Comparison of ENCODE assay signal across 11 cellular contexts in genomic region chr5:154220625-154221024, GRCh38. TPM values are rescaled to one million over a fixed set of nuclear protein-coding genes. Genes with fewer than 3 reads are reported as not detected.
A peak's percentile ranks its signal among the peaks of the same experiment; 100 is the strongest.
DNase-seq lines count a peak whose midpoint lies in the region; ATAC-seq and TF ChIP-seq lines count a peak whose summit lies in the region.
"Had no signal": no experiment of that assay in that cellular context is flagged by ENCODE, and none has a peak within 500 bp of the region (broad histone marks: within the 10 kb centered on the region; RNA-seq: fewer than 3 reads in every experiment).

No MANE protein-coding gene starts in this region.

- CTCF ChIA-PET in BJ (lab: Yijun Ruan, JAX) = interaction anchor here (1.0 kb wide), 1 partner anchor 185 kb away, joined by 3 read pairs; no protein-coding TSS in a partner anchor

- no peak overlapping the region for H3K4me3 Mint-ChIP-seq in chondrocyte (ENCODE audit: unreplicated experiment)
- no peak overlapping the region for H3K4me3 Mint-ChIP-seq in naive thymus-derived CD8-positive, alpha-beta T cell

- H3K4me3 ChIP-seq in BJ (ENCODE audit: low read depth, low read length) = no peak overlapping the region
- H3K4me3 ChIP-seq: psoas muscle had no signal

- H3K27ac Mint-ChIP-seq in chondrocyte (ENCODE audit: unreplicated experiment) = peak overlapping the region; percentile 98
- H3K27ac Mint-ChIP-seq in naive thymus-derived CD8-positive, alpha-beta T cell = peak overlapping the region; percentile 72 to 96 (median 90)

- TF ChIP-seq CTCF in BJ (IDR thresholded peaks at IDR 0.05; ENCODE audit: insufficient read depth, low read depth, low read length) (no peak), chondrocyte (IDR thresholded peaks at IDR 0.05) (no peak)

- peak; percentile 39 for DNase-seq in BJ (ENCODE audit: low read depth)
- DNase-seq in M059J (ENCODE audit: low read depth) = peak; percentile 90
- DNase-seq in chondrocyte (ENCODE audit: low spot score) = no peak
- no peak for DNase-seq in naive thymus-derived CD8-positive, alpha-beta T cell
- no peak for DNase-seq in GOT3 (lab: John Stamatoyannopoulos, UW)
- no peak for DNase-seq in anterior cingulate cortex (lab: John Stamatoyannopoulos, UW)
- no peak for DNase-seq in NCI-H2171 (lab: John Stamatoyannopoulos, UW)
- DNase-seq: activated CD8-positive, alpha-beta memory T cell treated with anti-CD3 and anti-CD28 coated beads, Interleukin-2, amount 50 U/mL, for 48 hours; kidney; psoas muscle had no signal

- no peak for ATAC-seq in naive thymus-derived CD8-positive, alpha-beta T cell
- no peak for ATAC-seq in GM21576 (IDR thresholded peaks at IDR 0.05; ENCODE audit: unreplicated experiment)

- no peaks in the 10 kb centered on the region for H3K27me3 ChIP-seq in BJ (ENCODE audit: control insufficient read depth, insufficient read depth, low read length)

- H3K36me3 ChIP-seq in BJ (ENCODE audit: control insufficient read depth, insufficient read depth, low read length) = peaks cover 3% of the 10 kb centered on the region

- no peaks in the 10 kb centered on the region for H3K9me3 Mint-ChIP-seq in chondrocyte (ENCODE audit: low read depth)
- H3K9me3 Mint-ChIP-seq in naive thymus-derived CD8-positive, alpha-beta T cell = peaks cover 0 to 2% (median 0%) of the 10 kb centered on the region in 9 donors

- H3K36me3 Mint-ChIP-seq in chondrocyte (ENCODE audit: low read depth) = peaks cover 16% of the 10 kb centered on the region
- H3K36me3 Mint-ChIP-seq in naive thymus-derived CD8-positive, alpha-beta T cell = peaks cover 0 to under 1% (median 0%) of the 10 kb centered on the region in 3 donors

- H3K4me1 Mint-ChIP-seq in chondrocyte (ENCODE audit: low read depth) = peaks cover 68% of the 10 kb centered on the region
- H3K4me1 Mint-ChIP-seq in naive thymus-derived CD8-positive, alpha-beta T cell = peaks cover 17 to 73% (median 52%) of the 10 kb centered on the region in 4 donors

- no peaks in the 10 kb centered on the region for H3K27me3 Mint-ChIP-seq in chondrocyte (ENCODE audit: low read depth)
- H3K27me3 Mint-ChIP-seq in naive thymus-derived CD8-positive, alpha-beta T cell = no peaks in the 10 kb centered on the region

- POLR2A ChIA-PET in BJ (lab: Charles Lee) = no interaction called here
- POLR2A ChIA-PET in naive thymus-derived CD8-positive, alpha-beta T cell (lab: Charles Lee) = interaction anchor here (1.0 to 1.8 kb wide), 2 partner anchors 28 to 30 kb away, joined by 3 to 12 read pairs; partner anchors contain the start of gene GALNT10

RNA-seq across cellular contexts. Expression of gene GALNT10, which starts 30.1 kb away (rescaled TPM):
- 161 and 203 TPM in 2 replicates for polyA plus RNA-seq in BJ (2011; rRNA removed)
- 195 and 233 TPM in 2 replicates for polyA minus RNA-seq in BJ (2011; rRNA and poly(A)+ RNA removed)
- total RNA-seq in M059J (2014; rRNA removed; shearing (Covaris generic)) = 27.2 and 45.4 TPM in 2 replicates
- total RNA-seq in chondrocyte = 155 to 220 TPM (median 157 TPM) in 3 replicates
- 10 to 100 TPM; 46.7 to 51.1 TPM for total RNA-seq in naive thymus-derived CD8-positive, alpha-beta T cell
- 10 to 100 TPM in 1 of 3 donors, 1 to 10 TPM in 2; 6.9 to 15.8 (median 9.1) TPM for polyA plus RNA-seq in naive thymus-derived CD8-positive, alpha-beta T cell

Comparison
In these comparisons a context has a peak if more than half of its experiments do, and no peak if none do; other contexts are left out.
1. DNase-seq: peak in BJ (single experiment) and M059J (single experiment); none in chondrocyte (single experiment), naive thymus-derived CD8-positive, alpha-beta T cell (0 of 10), GOT3 (single experiment), anterior cingulate cortex (0 of 58) and NCI-H2171 (single experiment).